ENCODE assay signal across 9 cellular contexts in genomic region chr15:92393287-92393993, GRCh38. TPM values are rescaled to one million over a fixed set of nuclear protein-coding genes. Genes with fewer than 3 reads are reported as not detected.
DNase-seq lines count a peak whose midpoint lies in the region; ATAC-seq and TF ChIP-seq lines count a peak whose summit lies in the region.
"Had no signal": no experiment of that assay in that cellular context is flagged by ENCODE, and none has a peak within 500 bp of the region (broad histone marks: within the 10 kb centered on the region; RNA-seq: fewer than 3 reads in every experiment).

TSS of gene ST8SIA2 (plus strand) at chr15:92393881. CDS start at chr15:92394065, 184 bp downstream.

- H3K4me1 ChIP-seq in upper lobe of right lung (no peaks in the 10 kb centered on the region), Peyer's patch (peaks cover 0 to 16% (median 0%) of the 10 kb centered on the region in 4 donors)

- peaks cover 60% of the 10 kb centered on the region for H3K27me3 Mint-ChIP-seq in activated naive CD4-positive, alpha-beta T cell treated with anti-CD3 and anti-CD28 coated beads for 36 hours (ENCODE audit: low read depth)
- H3K27me3 Mint-ChIP-seq in activated CD8-positive, alpha-beta T cell treated with anti-CD3 and anti-CD28 coated beads for 36 hours: peaks cover 55% of the 10 kb centered on the region

- H3K27ac ChIP-seq in upper lobe of right lung (no peak within 1 kb of the TSS), Peyer's patch (no peak within 1 kb of the TSS)

- peak; percentile 39 for ATAC-seq in activated CD8-positive, alpha-beta T cell treated with anti-CD3 and anti-CD28 coated beads for 36 hours
- ATAC-seq in upper lobe of right lung: peak; percentile 49
- ATAC-seq in GM18868 (IDR thresholded peaks at IDR 0.05; ENCODE audit: unreplicated experiment): no peak
- ATAC-seq: K562 had no signal

- DNase-seq in activated naive CD4-positive, alpha-beta T cell treated with anti-CD3 and anti-CD28 coated beads for 36 hours: peak; percentile 16
- no peak for DNase-seq in activated naive CD4-positive, alpha-beta T cell (lab: John Stamatoyannopoulos, UW)
- peak; percentile 13 for DNase-seq in activated CD8-positive, alpha-beta T cell treated with anti-CD3 and anti-CD28 coated beads for 36 hours
- DNase-seq in upper lobe of right lung (no peak), pons (ENCODE audit: low spot score) (no peak), Peyer's patch (no peak)

- POLR2A ChIA-PET in activated CD8-positive, alpha-beta T cell treated with anti-CD3 and anti-CD28 coated beads for 36 hours (lab: Charles Lee): no interaction called here

- CTCF ChIA-PET in activated naive CD4-positive, alpha-beta T cell treated with anti-CD3 and anti-CD28 coated beads for 36 hours (lab: Charles Lee): interaction anchor here (1.1 kb wide), 1 partner anchor 321 kb away, joined by 3 read pairs; no protein-coding TSS in a partner anchor
- CTCF ChIA-PET in activated CD8-positive, alpha-beta T cell treated with anti-CD3 and anti-CD28 coated beads for 36 hours (lab: Charles Lee): no interaction called here

- H3K4me3 ChIP-seq in iPS-18c (ENCODE audit: insufficient read depth, low read depth, low read length) (peak within 1 kb of the TSS; percentile 81), upper lobe of right lung (no peak within 1 kb of the TSS), Peyer's patch (peak within 1 kb of the TSS in 2 of 4 donors; percentile 6 to 43)
- H3K4me3 ChIP-seq: K562 had no signal

- no peaks in the 10 kb centered on the region for H3K9me3 Mint-ChIP-seq in activated naive CD4-positive, alpha-beta T cell treated with anti-CD3 and anti-CD28 coated beads for 36 hours
- no peaks in the 10 kb centered on the region for H3K9me3 Mint-ChIP-seq in activated CD8-positive, alpha-beta T cell treated with anti-CD3 and anti-CD28 coated beads for 36 hours

- no peak for TF ChIP-seq CTCF in activated CD8-positive, alpha-beta T cell treated with anti-CD3 and anti-CD28 coated beads for 36 hours (IDR thresholded peaks at IDR 0.05)
- TF ChIP-seq CTCF in upper lobe of right lung (IDR thresholded peaks at IDR 0.05) (no peak), Peyer's patch (IDR thresholded peaks at IDR 0.05) (no peak)

- H3K9me3 ChIP-seq in iPS-18c (ENCODE audit: control insufficient read depth, insufficient read depth, low read length) (no peaks in the 10 kb centered on the region), upper lobe of right lung (no peaks in the 10 kb centered on the region), Peyer's patch (no peaks in the 10 kb centered on the region)

- no peak for TF ChIP-seq POLR2A in Peyer's patch (IDR thresholded peaks at IDR 0.05)

- peaks cover 70% of the 10 kb centered on the region for H3K27me3 ChIP-seq in upper lobe of right lung
- peaks cover 0 to 11% of the 10 kb centered on the region in 2 donors for H3K27me3 ChIP-seq in Peyer's patch

- no peak within 1 kb of the TSS for H3K27ac Mint-ChIP-seq in activated naive CD4-positive, alpha-beta T cell treated with anti-CD3 and anti-CD28 coated beads for 36 hours
- H3K27ac Mint-ChIP-seq in activated CD8-positive, alpha-beta T cell treated with anti-CD3 and anti-CD28 coated beads for 36 hours: no peak within 1 kb of the TSS

- no peaks in the 10 kb centered on the region for H3K36me3 Mint-ChIP-seq in activated naive CD4-positive, alpha-beta T cell treated with anti-CD3 and anti-CD28 coated beads for 36 hours (ENCODE audit: low read depth)
- H3K36me3 Mint-ChIP-seq in activated CD8-positive, alpha-beta T cell treated with anti-CD3 and anti-CD28 coated beads for 36 hours (ENCODE audit: low read depth): no peaks in the 10 kb centered on the region

- intact Hi-C loops in activated naive CD4-positive, alpha-beta T cell treated with anti-CD3 and anti-CD28 coated beads for 36 hours (cut with micrococcal nuclease): no loop called here
- intact Hi-C loops in activated CD8-positive, alpha-beta T cell treated with anti-CD3 and anti-CD28 coated beads for 36 hours (cut with micrococcal nuclease): no loop called here
- intact Hi-C loops in upper lobe of right lung (cut with DNase I): no loop called here

- H3K4me1 Mint-ChIP-seq in activated naive CD4-positive, alpha-beta T cell treated with anti-CD3 and anti-CD28 coated beads for 36 hours (ENCODE audit: low read depth): peaks cover 7% of the 10 kb centered on the region
- peaks cover 4% of the 10 kb centered on the region for H3K4me1 Mint-ChIP-seq in activated CD8-positive, alpha-beta T cell treated with anti-CD3 and anti-CD28 coated beads for 36 hours (ENCODE audit: low read depth)

- H3K36me3 ChIP-seq in upper lobe of right lung (no peaks in the 10 kb centered on the region), Peyer's patch (no peaks in the 10 kb centered on the region)

- peak within 1 kb of the TSS; percentile 23 for H3K4me3 Mint-ChIP-seq in activated naive CD4-positive, alpha-beta T cell treated with anti-CD3 and anti-CD28 coated beads for 36 hours
- no peak within 1 kb of the TSS for H3K4me3 Mint-ChIP-seq in activated CD8-positive, alpha-beta T cell treated with anti-CD3 and anti-CD28 coated beads for 36 hours

RNA-seq across cellular contexts. Expression of gene ST8SIA2, which starts in this region (rescaled TPM):
- not detected for total RNA-seq in activated naive CD4-positive, alpha-beta T cell treated with anti-CD3 and anti-CD28 coated beads for 36 hours
- total RNA-seq in activated CD8-positive, alpha-beta T cell treated with anti-CD3 and anti-CD28 coated beads for 36 hours: not detected
- total RNA-seq in upper lobe of right lung (not detected), Peyer's patch (not detected)
- total RNA-seq: K562 had no signal

Comparison
In these comparisons a context has a peak if more than half of its experiments do, and no peak if none do; other contexts are left out.
1. Peak in DNase-seq in activated naive CD4-positive, alpha-beta T cell treated with anti-CD3 and anti-CD28 coated beads for 36 hours; RNA of the gene not detected or under 1 TPM.
2. Peak in DNase-seq and ATAC-seq in activated CD8-positive, alpha-beta T cell treated with anti-CD3 and anti-CD28 coated beads for 36 hours; RNA of the gene not detected or under 1 TPM.
3. Peak in ATAC-seq in upper lobe of right lung; RNA of the gene not detected or under 1 TPM.